Comparison of ENCODE assay signal across 1 cellular context in the genomic region with DNA sequence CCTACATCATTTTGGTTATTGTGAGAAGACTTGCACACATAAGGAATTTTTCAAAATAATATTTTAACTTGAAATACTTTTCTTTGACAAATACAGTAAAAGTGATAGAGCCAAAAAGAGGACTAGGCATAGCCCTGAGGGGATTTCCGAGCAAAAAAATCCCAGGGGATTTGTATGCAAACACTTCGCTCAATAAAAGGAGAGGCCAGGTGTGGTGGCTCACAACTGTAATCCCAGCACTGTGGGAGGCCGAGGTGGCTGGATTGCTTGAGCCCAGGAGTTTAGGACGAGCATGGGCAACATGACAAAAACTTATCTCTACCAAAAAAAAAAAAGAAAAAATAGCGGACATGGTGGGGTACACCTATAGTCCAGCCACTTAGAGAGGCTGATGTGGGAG.
TF ChIP-seq lines count a peak whose summit lies in the region.

No MANE protein-coding gene starts in this region.

TF ChIP-seq in H1, 55 proteins besides CTCF, POLR2A, EP300 and RAD21:
- TF ChIP-seq TCF12 (IDR thresholded peaks at IDR 0.05; ENCODE audit: low read depth, low read length) (peak; percentile 76; the same call in 1 of the 2 replicates), NANOG (IDR thresholded peaks at IDR 0.05; ENCODE audit: insufficient read depth, low read depth, low read length, poor library complexity, severe bottlenecking) (peak; percentile 26), KDM1A (IDR thresholded peaks at IDR 0.05; ENCODE audit: borderline replicate concordance, low read length) (no peak)
